Comparison of ENCODE assay signal across 24 cellular contexts in the genomic region with DNA sequence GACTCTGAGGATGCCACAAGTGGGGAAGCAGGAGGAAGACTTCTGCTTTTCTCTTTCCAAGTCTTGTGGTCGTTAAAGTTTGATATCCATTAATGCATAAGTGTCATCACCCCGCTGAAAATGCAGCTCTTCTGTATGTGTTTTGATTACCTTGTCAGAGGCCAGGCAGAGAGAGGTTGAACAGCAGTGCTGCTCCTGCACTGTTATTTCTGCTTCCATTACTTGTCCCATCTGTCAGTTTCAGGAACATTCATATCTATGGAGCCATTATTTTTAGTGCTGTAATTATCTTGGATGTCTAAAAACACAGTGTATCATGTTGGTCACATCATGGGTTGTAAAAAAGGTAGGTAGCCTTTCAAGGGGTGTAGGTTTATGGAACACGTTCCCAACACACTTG.
"Had no signal": no experiment of that assay in that cellular context is flagged by ENCODE, and none has a peak within 500 bp of the region (broad histone marks: within the 10 kb centered on the region; RNA-seq: fewer than 3 reads in every experiment).

No MANE protein-coding gene starts in this region.

- H3K4me3 ChIP-seq: colonic mucosa, gastroesophageal sphincter, heart left ventricle, hepatocyte, left lung, lower lobe of right lung, mucosa of descending colon had no signal

- H3K27me3 ChIP-seq: colonic mucosa, foreskin keratinocyte, gastroesophageal sphincter, hepatocyte had no signal

- H2AFZ ChIP-seq: hepatocyte had no signal

- FAIRE-seq: endometrium, frontal cortex had no signal

- DNase-seq: colonic mucosa; cortex of kidney; effector CD8-positive, alpha-beta T cell; effector memory CD8-positive, alpha-beta T cell; endodermal cell; erythroblast; foreskin keratinocyte; heart left ventricle; hypothalamus; immature natural killer cell; islet precursor cell; left cardiac atrium; left lung; left ventricle myocardium superior; lower lobe of right lung; mesenchymal stem cell; mucosa of descending colon; naive B cell had no signal

- ATAC-seq: effector memory CD8-positive, alpha-beta T cell; esophagus mucosa; foreskin keratinocyte; gastroesophageal sphincter; heart left ventricle; left cardiac atrium; left lung; left ventricle myocardium superior; lower lobe of right lung; mucosa of descending colon had no signal

- H3K27ac ChIP-seq: colonic mucosa, epithelial cell of prostate, foreskin keratinocyte, gastroesophageal sphincter, heart left ventricle, hepatocyte, left lung, lower lobe of right lung had no signal

- H3K4me2 ChIP-seq: hepatocyte had no signal

- H3K9me3 ChIP-seq: colonic mucosa, gastroesophageal sphincter, heart left ventricle, left lung, lower lobe of right lung, mucosa of descending colon had no signal

- H3K4me1 ChIP-seq: colonic mucosa, gastroesophageal sphincter, heart left ventricle, left lung, lower lobe of right lung had no signal

- H3K79me2 ChIP-seq: hepatocyte had no signal

- H3K36me3 ChIP-seq: colonic mucosa, gastroesophageal sphincter, heart left ventricle, left lung, lower lobe of right lung had no signal
